ENCODE assay signal across 17 cellular contexts in the genomic region with DNA sequence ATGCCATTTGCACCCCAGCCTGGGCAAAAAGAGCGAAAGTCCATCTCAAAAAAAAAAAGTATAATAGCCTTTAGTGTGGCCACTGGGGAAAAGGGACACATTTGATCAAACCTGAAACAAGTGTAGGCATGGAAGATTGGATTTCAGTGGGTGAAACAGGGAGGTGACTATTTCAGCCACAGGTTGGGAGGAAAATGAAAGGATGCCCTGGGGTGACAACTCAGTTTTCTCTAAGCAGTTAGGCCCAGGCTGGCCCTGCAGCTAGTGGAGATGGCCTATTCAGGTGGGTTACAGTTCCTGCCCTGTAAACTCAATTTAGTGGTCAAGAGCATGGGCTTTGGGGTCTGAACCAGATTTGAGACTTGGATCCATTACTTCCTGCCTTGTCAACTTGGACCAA. TPM values are rescaled to one million over a fixed set of nuclear protein-coding genes. Genes with fewer than 3 reads are reported as not detected.
DNase-seq lines count a peak whose midpoint lies in the region; ATAC-seq and TF ChIP-seq lines count a peak whose summit lies in the region.
"Had no signal": no experiment of that assay in that cellular context is flagged by ENCODE, and none has a peak within 500 bp of the region (broad histone marks: within the 10 kb centered on the region; RNA-seq: fewer than 3 reads in every experiment).

No MANE protein-coding gene starts in this region.

- H3K9me3 ChIP-seq in Panc1 (ENCODE audit: control insufficient read depth, insufficient read depth, low read depth, low read length) = no peaks in the 10 kb centered on the region
- H3K9me3 ChIP-seq: A549, HAP-1 had no signal

- no peak for TF ChIP-seq CTCF in Panc1 (IDR thresholded peaks at IDR 0.05)

- no peaks in the 10 kb centered on the region for H3K4me1 ChIP-seq in Panc1 (ENCODE audit: control insufficient read depth, insufficient read depth, low read length)
- H3K4me1 ChIP-seq: HAP-1 had no signal

- CTCF ChIA-PET in Panc1 (lab: Charles Lee) = interaction anchor here (0.7 kb wide), 1 partner anchor 268 kb away, joined by 4 read pairs; no protein-coding TSS in a partner anchor

- no peaks in the 10 kb centered on the region for H3K27me3 ChIP-seq in Panc1 (ENCODE audit: control insufficient read depth, insufficient read depth, low read length)

- H3K36me3 Mint-ChIP-seq in central memory CD8-positive, alpha-beta T cell (ENCODE audit: insufficient read depth) = peaks cover 37% of the 10 kb centered on the region

- ATAC-seq in Panc1 (no peak), GM18517 (IDR thresholded peaks at IDR 0.05; ENCODE audit: unreplicated experiment) (no peak), GM18858 (IDR thresholded peaks at IDR 0.05; ENCODE audit: unreplicated experiment) (no peak)
- no peak for ATAC-seq in central memory CD8-positive, alpha-beta T cell (replicated peaks; ENCODE audit: extremely low read depth, poor library complexity, severe bottlenecking)
- ATAC-seq: A549 had no signal

- no peak overlapping the region for H3K4me3 Mint-ChIP-seq in central memory CD8-positive, alpha-beta T cell
- H3K4me3 Mint-ChIP-seq: CD4-positive, alpha-beta T cell had no signal

- H3K4me1 Mint-ChIP-seq in central memory CD8-positive, alpha-beta T cell = no peaks in the 10 kb centered on the region

- no peak overlapping the region for H3K27ac ChIP-seq in Panc1 (ENCODE audit: low read length)
- H3K27ac ChIP-seq: 22Rv1, A549, C4-2B, GM23248 had no signal

- in situ Hi-C loops in Panc1 (cut with HindIII; ENCODE audit: low pct_unique_long_range_greater_than_20kb, low sequenced_read_pairs) = no loop called here

- BruUV-seq in Panc1 (replicated peaks; lab: Mats Ljungman, UMichigan) = TSS peak; percentile 44

- no peak overlapping the region for H3K4me3 ChIP-seq in Panc1 (ENCODE audit: low read depth in 2 of 2, low read length in 2 of 2)
- H3K4me3 ChIP-seq: A549, GM23248, HAP-1 had no signal

- H3K9me3 Mint-ChIP-seq in central memory CD8-positive, alpha-beta T cell = no peaks in the 10 kb centered on the region
- H3K9me3 Mint-ChIP-seq: CD4-positive, alpha-beta T cell had no signal

- intact Hi-C loops in Panc1 (cut with micrococcal nuclease; ENCODE audit: unreplicated experiment) = no loop called here

- no peaks in the 10 kb centered on the region for H3K36me3 ChIP-seq in Panc1 (ENCODE audit: control insufficient read depth, insufficient read depth, low read length)

- peak overlapping the region; percentile 35 for H3K27ac Mint-ChIP-seq in central memory CD8-positive, alpha-beta T cell (ENCODE audit: low read depth)
- H3K27ac Mint-ChIP-seq: CD4-positive, alpha-beta T cell had no signal

- DNase-seq in activated CD8-positive, alpha-beta memory T cell treated with anti-CD3 and anti-CD28 coated beads, Interleukin-2, amount 50 U/mL, for 48 hours = peak; percentile 7
- no peak for DNase-seq in activated CD8-positive, alpha-beta memory T cell treated with anti-CD3 and anti-CD28 coated beads, Interleukin-2, amount 50 U/mL, for 4 hours
- DNase-seq in Panc1 (ENCODE audit: low read depth, low spot score) (no peak), NCI-H2081 (lab: John Stamatoyannopoulos, UW) (no peak)
- no peak for DNase-seq in central memory CD8-positive, alpha-beta T cell (ENCODE audit: low spot score in 2 of 2)
- DNase-seq: AML-193, DMS153, DMS79, GDM1, GM23248 had no signal

- H3K27me3 Mint-ChIP-seq in central memory CD8-positive, alpha-beta T cell = no peaks in the 10 kb centered on the region
- H3K27me3 Mint-ChIP-seq: CD4-positive, alpha-beta T cell had no signal

- POLR2A ChIA-PET in Panc1 (lab: Charles Lee) = no interaction called here

RNA-seq across cellular contexts. Expression of a gene that starts 36.4 kb away (rescaled TPM):
- 8.3 TPM for total RNA-seq in Panc1 (2021; ENCODE audit: unreplicated experiment)
- polyA plus RNA-seq in Panc1 (2012; ENCODE audit: insufficient read length) = 8.6 TPM

RNA-seq across cellular contexts. Expression of a gene that starts 57.2 kb away (rescaled TPM):
- total RNA-seq in Panc1 (2021; ENCODE audit: unreplicated experiment) = 70.0 TPM
- polyA plus RNA-seq in Panc1 (2012; ENCODE audit: insufficient read length) = 71.9 TPM
